In the genomic region with DNA sequence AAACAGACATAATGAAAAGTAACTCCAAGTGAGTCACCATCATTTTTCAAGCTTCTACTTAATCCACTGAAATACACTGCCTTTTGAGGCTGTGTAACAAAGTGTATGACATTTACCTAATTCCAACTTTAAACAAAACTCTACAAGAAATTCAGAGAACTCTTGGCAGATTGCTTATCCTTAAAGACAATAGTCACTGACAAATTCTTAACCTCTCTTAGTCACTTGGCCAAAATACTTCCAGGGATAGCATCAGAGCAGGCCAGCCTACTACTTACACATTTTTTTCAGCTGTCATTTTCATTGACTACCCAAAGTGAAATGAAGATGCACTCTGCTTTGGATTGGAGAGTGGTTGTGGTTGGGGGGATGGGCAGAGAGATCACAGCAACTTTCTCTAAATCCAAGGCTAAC, we compare ENCODE assay signal across 15 cellular contexts. TPM values are rescaled to one million over a fixed set of nuclear protein-coding genes. Genes with fewer than 3 reads are reported as not detected.
DNase-seq lines count a peak whose midpoint lies in the region; ATAC-seq, FAIRE-seq and TF ChIP-seq lines count a peak whose summit lies in the region.
"Had no signal": no experiment of that assay in that cellular context is flagged by ENCODE, and none has a peak within 500 bp of the region (broad histone marks: within the 10 kb centered on the region; RNA-seq: fewer than 3 reads in every experiment).

No MANE protein-coding gene starts in this region.

- H3K4me3 Mint-ChIP-seq in naive thymus-derived CD4-positive, alpha-beta T cell: no peak overlapping the region
- H3K4me3 Mint-ChIP-seq: CD4-positive, alpha-beta T cell; stimulated activated memory B cell treated with anti-CD40 and anti-IgM and Interleukin-4, amounts not matched to agents 10 μg/mL and 1 μg/mL and 100 μg/mL, for 72 hours had no signal

- H3K4me2 ChIP-seq in osteoblast (ENCODE audit: insufficient read depth, low read length): peak overlapping the region; percentile 98

- peaks cover 0 to 7% (median 0%) of the 10 kb centered on the region in 11 donors for H3K9me3 Mint-ChIP-seq in naive thymus-derived CD4-positive, alpha-beta T cell
- H3K9me3 Mint-ChIP-seq: CD4-positive, alpha-beta T cell; stimulated activated memory B cell treated with anti-CD40 and anti-IgM and Interleukin-4, amounts not matched to agents 10 μg/mL and 1 μg/mL and 100 μg/mL, for 72 hours had no signal

- peaks cover 38% of the 10 kb centered on the region for H3K4me1 ChIP-seq in osteoblast (ENCODE audit: insufficient read depth, low read length)
- peaks cover 0 to 4% of the 10 kb centered on the region in 2 donors for H3K4me1 ChIP-seq in naive thymus-derived CD4-positive, alpha-beta T cell (ENCODE audit: control insufficient read depth in 2 of 2, insufficient read depth in 2 of 2, low read length in 2 of 2)

- intact Hi-C loops in left colon (cut with DNase I, micrococcal nuclease): no loop called here
- intact Hi-C loops in naive thymus-derived CD4-positive, alpha-beta T cell (cut with micrococcal nuclease): no loop called here

- peaks cover 40% of the 10 kb centered on the region for H3K36me3 ChIP-seq in osteoblast (ENCODE audit: insufficient read depth, low read length)
- H3K36me3 ChIP-seq in naive thymus-derived CD4-positive, alpha-beta T cell (ENCODE audit: control insufficient read depth in 2 of 3, insufficient read depth in 3 of 3, low read length in 3 of 3): no peaks in the 10 kb centered on the region

- H3K36me3 Mint-ChIP-seq in naive thymus-derived CD4-positive, alpha-beta T cell: peaks cover 0 to 3% (median 0%) of the 10 kb centered on the region in 5 donors
- H3K36me3 Mint-ChIP-seq: stimulated activated memory B cell treated with anti-CD40 and anti-IgM and Interleukin-4, amounts not matched to agents 10 μg/mL and 1 μg/mL and 100 μg/mL, for 72 hours had no signal

- peaks cover 47 to 73% (median 55%) of the 10 kb centered on the region in 5 donors for H3K27me3 Mint-ChIP-seq in naive thymus-derived CD4-positive, alpha-beta T cell

- H4K20me1 ChIP-seq in osteoblast (ENCODE audit: insufficient read depth, low read length): peaks cover 67% of the 10 kb centered on the region

- DNase-seq in AG10803 (ENCODE audit: low read depth) (peak; percentile 39), RKO (ENCODE audit: low spot score) (peak; percentile 46), osteoblast (ENCODE audit: insufficient read length, low spot score, missing footprints) (peak; percentile 87), GM19239 (ENCODE audit: insufficient read length, low spot score) (no peak), left colon (no peak)
- DNase-seq in stimulated activated naive CD8-positive, alpha-beta T cell treated with anti-CD3 and anti-CD28 coated beads, Interleukin-15, Interleukin-2, amounts not matched to agents 100 U/mL and 50 U/mL, for 24 hours: no peak
- DNase-seq in naive thymus-derived CD4-positive, alpha-beta T cell: no peak
- DNase-seq: activated effector memory CD4-positive, alpha-beta T cell treated with Interleukin-2 at 50 U/mL for 16 hours; CD4-positive, alpha-beta T cell; NCI-H524 treated with DMSO at 0.1 percent for 48 hours; T-helper 9 cell had no signal

- no peak overlapping the region for H2AFZ ChIP-seq in osteoblast (ENCODE audit: low read length)

- H3K27me3 ChIP-seq in osteoblast (ENCODE audit: insufficient read depth, low read length): no peaks in the 10 kb centered on the region
- no peaks in the 10 kb centered on the region for H3K27me3 ChIP-seq in naive thymus-derived CD4-positive, alpha-beta T cell (ENCODE audit: control insufficient read depth in 2 of 2, insufficient read depth in 2 of 2, low read length in 2 of 2)
- H3K27me3 ChIP-seq: foreskin keratinocyte had no signal

- no peak for FAIRE-seq in GM19239 (lab: Jason Lieb, UNC)

- peaks cover 0 to 21% (median 10%) of the 10 kb centered on the region in 7 donors for H3K4me1 Mint-ChIP-seq in naive thymus-derived CD4-positive, alpha-beta T cell

- H3K4me3 ChIP-seq in AG10803 (ENCODE audit: low read length) (peak overlapping the region; percentile 33), osteoblast (ENCODE audit: insufficient read depth, low read length) (peak overlapping the region; percentile 48)
- H3K4me3 ChIP-seq in naive thymus-derived CD4-positive, alpha-beta T cell (ENCODE audit: low read length): no peak overlapping the region

- POLR2A ChIA-PET in naive thymus-derived CD4-positive, alpha-beta T cell (lab: Charles Lee): no interaction called here

- peak overlapping the region; percentile 31 for H3K27ac ChIP-seq in osteoblast (ENCODE audit: low read depth, low read length)
- H3K27ac ChIP-seq in naive thymus-derived CD4-positive, alpha-beta T cell (ENCODE audit: low read depth, low read length): no peak overlapping the region
- H3K27ac ChIP-seq: foreskin keratinocyte, HL-60 had no signal

- no peak for TF ChIP-seq CTCF in AG10803 (conservative IDR thresholded peaks at IDR 0.05; ENCODE audit: low read length)
- TF ChIP-seq CTCF in osteoblast (IDR thresholded peaks at IDR 0.05; ENCODE audit: extremely low read depth, low read depth, low read length): no peak

- H3K79me2 ChIP-seq in osteoblast (ENCODE audit: insufficient read depth, low read length): peaks cover 83% of the 10 kb centered on the region

- H3K9me3 ChIP-seq in osteoblast (ENCODE audit: low read depth, low read length): no peaks in the 10 kb centered on the region
- H3K9me3 ChIP-seq in naive thymus-derived CD4-positive, alpha-beta T cell (ENCODE audit: control insufficient read depth in 2 of 3, low read length in 3 of 3): no peaks in the 10 kb centered on the region

- peak; percentile 43 for ATAC-seq in esophagus mucosa
- no peak for ATAC-seq in left colon
- no peak for ATAC-seq in stimulated activated naive CD8-positive, alpha-beta T cell treated with anti-CD3 and anti-CD28 coated beads, Interleukin-15, Interleukin-2, amounts not matched to agents 100 U/mL and 50 U/mL, for 24 hours
- no peak for ATAC-seq in naive thymus-derived CD4-positive, alpha-beta T cell
- ATAC-seq: foreskin keratinocyte; stimulated activated memory B cell treated with anti-CD40 and anti-IgM and Interleukin-4, amounts not matched to agents 10 μg/mL and 1 μg/mL and 100 μg/mL, for 72 hours had no signal

- CTCF ChIA-PET in naive thymus-derived CD4-positive, alpha-beta T cell (lab: Charles Lee): no interaction called here

- H3K27ac Mint-ChIP-seq in naive thymus-derived CD4-positive, alpha-beta T cell: no peak overlapping the region
- H3K27ac Mint-ChIP-seq: CD4-positive, alpha-beta T cell; stimulated activated memory B cell treated with anti-CD40 and anti-IgM and Interleukin-4, amounts not matched to agents 10 μg/mL and 1 μg/mL and 100 μg/mL, for 72 hours had no signal

RNA-seq across cellular contexts. Expression of a gene that starts 3.6 kb away (rescaled TPM):
- total RNA-seq in esophagus mucosa (30.7 TPM), osteoblast (79.3 and 84.7 TPM in 2 replicates), left colon (10 to 100 TPM in 1 of 2 donors, 1 to 10 TPM in 1; 8.4 to 27.2 TPM)
- total RNA-seq in naive thymus-derived CD4-positive, alpha-beta T cell: under 1 TPM; 0.19 to 0.56 (median 0.34) TPM
- polyA plus RNA-seq in naive thymus-derived CD4-positive, alpha-beta T cell: under 1 TPM in 1 of 2 donors, not detected in 1; 0.17 TPM

Comparison
In these comparisons a context has a peak if more than half of its experiments do, and no peak if none do; other contexts are left out.
1. DNase-seq: peak in AG10803 (single experiment), RKO (single experiment) and osteoblast (single experiment); none in GM19239 (single experiment), left colon (0 of 2), stimulated activated naive CD8-positive, alpha-beta T cell treated with anti-CD3 and anti-CD28 coated beads, Interleukin-15, Interleukin-2, amounts not matched to agents 100 U/mL and 50 U/mL, for 24 hours (single experiment) and naive thymus-derived CD4-positive, alpha-beta T cell (0 of 9).
2. RNA of a gene that starts 3.6 kb away (total RNA-seq): 79.3 to 84.7 TPM in osteoblast, 30.7 TPM in esophagus mucosa (single experiment) and 8.4 to 27.2 TPM in left colon; 0.19 to 0.56 TPM in naive thymus-derived CD4-positive, alpha-beta T cell; every median in the first group is over 4 times any median in the second.